In the genomic region with DNA sequence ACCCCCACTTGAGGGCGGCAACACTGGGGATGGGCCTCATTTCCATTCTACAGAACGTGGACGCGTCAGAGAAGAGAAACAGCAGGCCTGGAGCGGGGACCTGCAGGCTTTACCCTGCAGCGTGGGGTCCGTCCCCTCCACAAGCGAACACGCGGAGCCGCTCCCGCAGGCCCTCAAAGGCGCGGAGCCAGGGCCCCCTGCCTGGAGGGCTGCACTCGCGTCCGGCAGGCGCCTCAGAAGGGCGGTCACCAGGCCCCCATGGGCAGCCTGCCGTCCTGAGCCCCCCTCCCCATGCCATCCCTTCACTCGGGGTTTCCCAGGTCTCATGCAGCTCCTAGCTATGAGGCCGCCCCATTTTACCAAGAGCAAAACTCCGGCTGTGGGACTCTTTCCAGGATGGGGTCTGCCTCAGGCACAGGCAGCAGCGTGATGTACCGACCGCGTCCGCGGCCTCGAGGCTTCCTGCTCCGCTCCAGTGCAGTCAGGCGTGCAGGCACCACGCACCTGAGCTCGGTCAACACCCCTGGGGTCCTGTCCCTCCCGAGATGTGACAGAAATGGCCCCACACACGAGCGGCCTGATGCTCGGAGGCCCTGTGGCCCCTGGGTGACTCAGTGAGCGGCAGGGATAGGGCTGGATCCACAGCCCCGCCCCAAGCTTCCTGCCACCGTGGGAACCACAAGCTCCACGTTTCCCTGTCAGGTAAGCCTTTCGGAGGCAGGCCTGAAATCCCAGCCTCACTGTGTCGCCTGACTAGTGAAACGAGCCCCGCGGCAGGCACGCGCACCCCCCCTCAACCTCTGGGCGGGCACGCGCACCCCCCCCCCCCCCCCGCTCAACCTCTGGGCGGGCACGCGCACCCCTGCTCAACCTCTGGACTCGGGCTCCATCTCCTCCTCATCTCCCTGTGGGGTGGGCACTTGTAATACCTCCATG, we compare ENCODE assay signal across 1 cellular context.
A peak's percentile ranks its signal among the peaks of the same experiment; 100 is the strongest.
TF ChIP-seq lines count a peak whose summit lies in the region.

No MANE protein-coding gene starts in this region.

TF ChIP-seq in GM12878, 131 proteins besides CTCF, POLR2A, EP300 and RAD21:
- TF ChIP-seq ZNF274 (IDR thresholded peaks at IDR 0.05; ENCODE audit: insufficient read depth, insufficient read length) (no peak), POLR2AphosphoS5 (IDR thresholded peaks at IDR 0.05; ENCODE audit: low read length) (0 out of 2 replicates have a peak, but pooled peaks have one; percentile 18), PAX5 (IDR thresholded peaks at IDR 0.05; ENCODE audit: borderline replicate concordance, low read depth, low read length) (peak; percentile 12; the same call in 1 of the 2 replicates), NRF1 (conservative IDR thresholded peaks at IDR 0.05; ENCODE audit: low read depth, low read length) (no peak), HDAC6 (IDR thresholded peaks at IDR 0.05; ENCODE audit: unreplicated experiment) (no peak), GABPA (IDR thresholded peaks at IDR 0.05; ENCODE audit: low read depth) (no peak)
TF ChIP-seq in GM12878: peak in this region for 2.
